Comparison of ENCODE assay signal across 15 cellular contexts in the genomic region with DNA sequence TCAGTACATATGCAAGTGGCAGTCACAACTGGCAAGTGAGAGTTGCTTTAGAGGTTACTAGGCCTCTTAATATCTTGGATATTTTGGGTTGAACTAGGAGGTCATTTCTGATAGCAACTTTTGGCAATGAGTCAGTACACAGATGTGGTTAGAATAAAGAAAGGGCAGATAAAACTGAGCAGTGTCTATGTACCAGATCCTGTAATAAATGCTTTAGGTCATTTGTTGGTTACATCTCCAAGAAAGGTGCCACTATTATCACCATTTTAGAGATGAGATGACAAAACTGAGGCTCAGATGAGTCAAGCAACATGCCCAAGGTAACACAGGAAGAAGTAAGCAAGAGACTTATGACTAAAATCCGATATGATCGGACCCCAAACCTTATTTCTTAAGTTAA. TPM values are rescaled to one million over a fixed set of nuclear protein-coding genes. Genes with fewer than 3 reads are reported as not detected.
DNase-seq lines count a peak whose midpoint lies in the region; ATAC-seq and TF ChIP-seq lines count a peak whose summit lies in the region.
"Had no signal": no experiment of that assay in that cellular context is flagged by ENCODE, and none has a peak within 500 bp of the region (broad histone marks: within the 10 kb centered on the region; RNA-seq: fewer than 3 reads in every experiment).

No MANE protein-coding gene starts in this region.

- no peak for TF ChIP-seq RAD21 in SK-N-SH (IDR thresholded peaks at IDR 0.05; ENCODE audit: low read length)

- H4K20me1 ChIP-seq in SK-N-SH (ENCODE audit: insufficient read depth) (no peaks in the 10 kb centered on the region; the same call in 1 of the 2 replicates), smooth muscle cell (ENCODE audit: low read depth) (peaks cover 4% of the 10 kb centered on the region)

- DNase-seq in SK-N-SH (no peak), SW480 (ENCODE audit: low spot score) (peak; percentile 29), smooth muscle cell (lab: John Stamatoyannopoulos, UW; ENCODE audit: unreplicated experiment) (no peak), iPS-NIHi11 (ENCODE audit: low spot score) (no peak), hepatic stellate cell (ENCODE audit: low spot score) (no peak)
- no peak for DNase-seq in stimulated activated CD4-positive, alpha-beta T cell treated with anti-CD3 and anti-CD28 coated beads, Interleukin-15, amount 100 ng/mL, for 24 hours
- DNase-seq: H7; NCI-H1694 treated with DMSO at 0.1 percent for 48 hours; sigmoid colon; stimulated activated naive B cell treated with anti-CD40 and anti-IgM and Interleukin-4, amounts not matched to agents 10 μg/mL and 1 μg/mL and 100 μg/mL, for 72 hours; T-helper 17 cell had no signal

- H3K4me1 ChIP-seq in SK-N-SH (ENCODE audit: control insufficient read depth in 1 of 2, insufficient read depth in 2 of 2, low read depth in 1 of 2, low read length in 1 of 2) (peaks cover 15 to 60% of the 10 kb centered on the region in 2 experiments), endocrine pancreas (ENCODE audit: control insufficient read depth, insufficient read depth, low read length) (peaks cover 15% of the 10 kb centered on the region), smooth muscle cell (ENCODE audit: low read depth) (peaks cover 18% of the 10 kb centered on the region)

- no peaks in the 10 kb centered on the region for H3K9me2 ChIP-seq in SK-N-SH

- H3K27ac ChIP-seq in SK-N-SH (ENCODE audit: low read depth in 2 of 2, low read length in 1 of 2) (peak overlapping the region; percentile 33 to 53; a peak in 2 of 4 replicates), smooth muscle cell (ENCODE audit: low read depth) (peak overlapping the region; percentile 96)
- H3K27ac ChIP-seq: 22Rv1 had no signal

- H3K4me2 ChIP-seq in SK-N-SH (no peak overlapping the region), smooth muscle cell (peak overlapping the region; percentile 65)

- CTCF ChIA-PET in SK-N-SH (lab: Yijun Ruan, JAX), result interaction anchor here (1.9 kb wide), 1 partner anchor 25 kb away, joined by 6 read pairs; a partner anchor contains a TSS

- no peaks in the 10 kb centered on the region for H3K9me3 ChIP-seq in SK-N-SH
- no peaks in the 10 kb centered on the region for H3K9me3 ChIP-seq in endocrine pancreas (ENCODE audit: control insufficient read depth, low read length)
- no peaks in the 10 kb centered on the region for H3K9me3 ChIP-seq in smooth muscle cell (replicated peaks; ENCODE audit: low read depth)
- H3K9me3 ChIP-seq: sigmoid colon had no signal

- TF ChIP-seq CTCF in SK-N-SH (IDR thresholded peaks at IDR 0.05), result no peak
- TF ChIP-seq CTCF in smooth muscle cell (IDR thresholded peaks at IDR 0.05; ENCODE audit: borderline replicate concordance, insufficient read depth, poor library complexity, severe bottlenecking), result no peak

- peaks cover 99% of the 10 kb centered on the region for H3K79me2 ChIP-seq in SK-N-SH (ENCODE audit: insufficient read depth)
- H3K79me2 ChIP-seq in smooth muscle cell (ENCODE audit: low read depth), result peaks cover 100% of the 10 kb centered on the region

- H3K4me3 ChIP-seq in SK-N-SH (ENCODE audit: low read depth in 2 of 2, low read length in 1 of 2) (no peak overlapping the region), endocrine pancreas (ENCODE audit: control insufficient read depth, insufficient read depth, low read length) (peak overlapping the region; percentile 11), smooth muscle cell (no peak overlapping the region)
- H3K4me3 ChIP-seq: sigmoid colon had no signal

- 96% methylated on average over 2 of the region's 2 CpGs for WGBS in SK-N-SH (ENCODE audit: low lambda C conversion rate)
- WGBS in smooth muscle cell (ENCODE audit: low lambda C conversion rate), result 98% methylated on average over 2 of the region's 2 CpGs

- no peak overlapping the region for H2AFZ ChIP-seq in SK-N-SH (ENCODE audit: low read depth)
- H2AFZ ChIP-seq in smooth muscle cell (ENCODE audit: low read depth), result no peak overlapping the region

- H3K27me3 ChIP-seq in SK-N-SH (ENCODE audit: insufficient read depth) (no peaks in the 10 kb centered on the region), endocrine pancreas (ENCODE audit: control insufficient read depth, insufficient read depth, low read length) (no peaks in the 10 kb centered on the region), smooth muscle cell (ENCODE audit: low read depth) (no peaks in the 10 kb centered on the region)
- H3K27me3 ChIP-seq: sigmoid colon had no signal

- no peak overlapping the region for H3K9ac ChIP-seq in SK-N-SH
- H3K9ac ChIP-seq in endocrine pancreas (ENCODE audit: control insufficient read depth, insufficient read depth, low read length), result no peak overlapping the region
- no peak overlapping the region for H3K9ac ChIP-seq in smooth muscle cell (ENCODE audit: low read depth)

- H3K36me3 ChIP-seq in SK-N-SH (replicated peaks in 1 of 2; ENCODE audit: control insufficient read depth in 1 of 2, insufficient read depth in 2 of 2, low read length in 1 of 2), result peaks cover 3 to 4% of the 10 kb centered on the region in 2 experiments
- no peaks in the 10 kb centered on the region for H3K36me3 ChIP-seq in endocrine pancreas (ENCODE audit: control insufficient read depth, insufficient read depth, low read length)
- no peaks in the 10 kb centered on the region for H3K36me3 ChIP-seq in smooth muscle cell (ENCODE audit: low read depth)
- H3K36me3 ChIP-seq: sigmoid colon had no signal

- POLR2A ChIA-PET in SK-N-SH (lab: Yijun Ruan, JAX), result no interaction called here

- no peak for ATAC-seq in SK-N-SH treated with all-trans-retinoic acid at 6 μM for 48 hours
- ATAC-seq: left lobe of liver, T-helper 17 cell had no signal

- no peak for TF ChIP-seq EP300 in SK-N-SH (IDR thresholded peaks at IDR 0.05; ENCODE audit: borderline replicate concordance in 1 of 2, low read depth in 1 of 2, low read length in 1 of 2)

- H3F3A ChIP-seq in SK-N-SH (replicated peaks; ENCODE audit: insufficient read depth) (peaks cover 3% of the 10 kb centered on the region), smooth muscle cell (ENCODE audit: low read depth) (peaks cover 32% of the 10 kb centered on the region)

TF ChIP-seq in SK-N-SH, 30 proteins besides CTCF, POLR2A, EP300 and RAD21:
- TF ChIP-seq RCOR1 (IDR thresholded peaks at IDR 0.05; ENCODE audit: low read length) (no peak), TAF1 (IDR thresholded peaks at IDR 0.05; ENCODE audit: borderline replicate concordance, low read depth, low read length) (no peak), FOSL2 (IDR thresholded peaks at IDR 0.05; ENCODE audit: borderline replicate concordance, low read depth) (no peak), RFX5 (IDR thresholded peaks at IDR 0.05; ENCODE audit: low read length) (no peak)

TF ChIP-seq in SK-N-SH treated with all-trans-retinoic acid at 6 μM for 48 hours, 23 proteins besides CTCF, POLR2A, EP300 and RAD21 (continues in another document):
- no peak for TF ChIP-seq ZNF70 (CRISPR knock-in tag; IDR thresholded peaks at IDR 0.05)
- TF ChIP-seq, protein P1, sequence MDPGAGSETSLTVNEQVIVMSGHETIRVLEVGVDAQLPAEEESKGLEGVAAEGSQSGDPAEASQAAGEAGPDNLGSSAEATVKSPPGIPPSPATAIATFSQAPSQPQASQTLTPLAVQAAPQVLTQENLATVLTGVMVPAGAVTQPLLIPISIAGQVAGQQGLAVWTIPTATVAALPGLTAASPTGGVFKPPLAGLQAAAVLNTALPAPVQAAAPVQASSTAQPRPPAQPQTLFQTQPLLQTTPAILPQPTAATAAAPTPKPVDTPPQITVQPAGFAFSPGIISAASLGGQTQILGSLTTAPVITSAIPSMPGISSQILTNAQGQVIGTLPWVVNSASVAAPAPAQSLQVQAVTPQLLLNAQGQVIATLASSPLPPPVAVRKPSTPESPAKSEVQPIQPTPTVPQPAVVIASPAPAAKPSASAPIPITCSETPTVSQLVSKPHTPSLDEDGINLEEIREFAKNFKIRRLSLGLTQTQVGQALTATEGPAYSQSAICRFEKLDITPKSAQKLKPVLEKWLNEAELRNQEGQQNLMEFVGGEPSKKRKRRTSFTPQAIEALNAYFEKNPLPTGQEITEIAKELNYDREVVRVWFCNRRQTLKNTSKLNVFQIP (CRISPR knock-in tag; IDR thresholded peaks at IDR 0.05; ENCODE audit: borderline replicate concordance, low read depth), result no peak
- TF ChIP-seq ZFP3 (CRISPR knock-in tag; IDR thresholded peaks at IDR 0.05), result no peak
- TF ChIP-seq, protein P2, sequence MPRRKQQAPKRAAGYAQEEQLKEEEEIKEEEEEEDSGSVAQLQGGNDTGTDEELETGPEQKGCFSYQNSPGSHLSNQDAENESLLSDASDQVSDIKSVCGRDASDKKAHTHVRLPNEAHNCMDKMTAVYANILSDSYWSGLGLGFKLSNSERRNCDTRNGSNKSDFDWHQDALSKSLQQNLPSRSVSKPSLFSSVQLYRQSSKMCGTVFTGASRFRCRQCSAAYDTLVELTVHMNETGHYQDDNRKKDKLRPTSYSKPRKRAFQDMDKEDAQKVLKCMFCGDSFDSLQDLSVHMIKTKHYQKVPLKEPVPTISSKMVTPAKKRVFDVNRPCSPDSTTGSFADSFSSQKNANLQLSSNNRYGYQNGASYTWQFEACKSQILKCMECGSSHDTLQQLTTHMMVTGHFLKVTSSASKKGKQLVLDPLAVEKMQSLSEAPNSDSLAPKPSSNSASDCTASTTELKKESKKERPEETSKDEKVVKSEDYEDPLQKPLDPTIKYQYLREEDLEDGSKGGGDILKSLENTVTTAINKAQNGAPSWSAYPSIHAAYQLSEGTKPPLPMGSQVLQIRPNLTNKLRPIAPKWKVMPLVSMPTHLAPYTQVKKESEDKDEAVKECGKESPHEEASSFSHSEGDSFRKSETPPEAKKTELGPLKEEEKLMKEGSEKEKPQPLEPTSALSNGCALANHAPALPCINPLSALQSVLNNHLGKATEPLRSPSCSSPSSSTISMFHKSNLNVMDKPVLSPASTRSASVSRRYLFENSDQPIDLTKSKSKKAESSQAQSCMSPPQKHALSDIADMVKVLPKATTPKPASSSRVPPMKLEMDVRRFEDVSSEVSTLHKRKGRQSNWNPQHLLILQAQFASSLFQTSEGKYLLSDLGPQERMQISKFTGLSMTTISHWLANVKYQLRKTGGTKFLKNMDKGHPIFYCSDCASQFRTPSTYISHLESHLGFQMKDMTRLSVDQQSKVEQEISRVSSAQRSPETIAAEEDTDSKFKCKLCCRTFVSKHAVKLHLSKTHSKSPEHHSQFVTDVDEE (CRISPR knock-in tag; IDR thresholded peaks at IDR 0.05), result no peak

RNA-seq across cellular contexts. Expression of a gene that starts 25.0 kb away (rescaled TPM):
- polyA plus RNA-seq in SK-N-SH (2012; rRNA removed) (20.1 and 24.5 TPM in 2 replicates), smooth muscle cell (8.7 and 10.1 TPM in 2 replicates)
- 16.5 and 20.7 TPM in 2 replicates for polyA plus RNA-seq in SK-N-SH (2012; cell fraction: cytosol; rRNA removed)
- 8.9 and 22.7 TPM in 2 replicates for polyA plus RNA-seq in SK-N-SH (2012; cell fraction: nucleus; rRNA removed)
- 45.0 and 52.4 TPM in 2 replicates for total RNA-seq in smooth muscle cell
